Comparison of ENCODE assay signal across 24 cellular contexts in genomic region chr1:14439015-14439414, GRCh38.
DNase-seq lines count a peak whose midpoint lies in the region; FAIRE-seq and TF ChIP-seq lines count a peak whose summit lies in the region.
"Had no signal": no experiment of that assay in that cellular context is flagged by ENCODE, and none has a peak within 500 bp of the region (broad histone marks: within the 10 kb centered on the region; RNA-seq: fewer than 3 reads in every experiment).

No MANE protein-coding gene starts in this region.

- no peaks in the 10 kb centered on the region for H4K20me1 ChIP-seq in astrocyte (ENCODE audit: insufficient read depth, low read length)
- H4K20me1 ChIP-seq in smooth muscle cell (ENCODE audit: low read depth) = no peaks in the 10 kb centered on the region

- H3K4ac ChIP-seq in mesenchymal stem cell (ENCODE audit: low read depth in 1 of 2, low read length in 2 of 2) = no peak overlapping the region

- H2BK120ac ChIP-seq in mesenchymal stem cell (ENCODE audit: low read depth, low read length) = no peak overlapping the region

- TF ChIP-seq CTCF in astrocyte (IDR thresholded peaks at IDR 0.05; ENCODE audit: insufficient read depth, low read depth, low read length) (no peak), smooth muscle cell (IDR thresholded peaks at IDR 0.05; ENCODE audit: borderline replicate concordance, insufficient read depth, poor library complexity, severe bottlenecking) (no peak)

- H3K18ac ChIP-seq in mesenchymal stem cell (ENCODE audit: low read depth in 1 of 2, low read length in 2 of 2) = no peak overlapping the region

- DNase-seq in AG08395 (ENCODE audit: low spot score) (peak; percentile 56), GM04504 (ENCODE audit: low read depth) (peak; percentile 19), astrocyte (ENCODE audit: low read depth) (peak; percentile 20), mesenchymal stem cell (no peak), NCI-H82 treated with DMSO at 0.1 percent for 48 hours (lab: John Stamatoyannopoulos, UW; ENCODE audit: unreplicated experiment) (no peak), smooth muscle cell (lab: John Stamatoyannopoulos, UW; ENCODE audit: unreplicated experiment) (no peak), UCSD-AML1 (lab: John Stamatoyannopoulos, UW; ENCODE audit: unreplicated experiment) (no peak), dermis blood vessel endothelial cell (no peak)
- DNase-seq: BE2C; C1 segment of cervical spinal cord; CD4-positive, CD25-positive, alpha-beta regulatory T cell; CD8-positive, alpha-beta memory T cell; COR-L47; DMS 273 treated with DMSO at 0.1 percent for 48 hours; DMS53; DND-41; EL; H9 had no signal

- no peaks in the 10 kb centered on the region for H3K9me3 ChIP-seq in astrocyte (ENCODE audit: insufficient read depth, low read depth, low read length)
- no peaks in the 10 kb centered on the region for H3K9me3 ChIP-seq in mesenchymal stem cell (ENCODE audit: control insufficient read depth, low read length)
- H3K9me3 ChIP-seq in smooth muscle cell (replicated peaks; ENCODE audit: low read depth) = no peaks in the 10 kb centered on the region
- H3K9me3 ChIP-seq: A549, BE2C had no signal

- H3K36me3 ChIP-seq in astrocyte (ENCODE audit: insufficient read depth, low read length) (no peaks in the 10 kb centered on the region), mesenchymal stem cell (ENCODE audit: control insufficient read depth in 1 of 2, insufficient read depth in 2 of 2, low read depth in 1 of 2, low read length in 2 of 2) (no peaks in the 10 kb centered on the region), smooth muscle cell (ENCODE audit: low read depth) (no peaks in the 10 kb centered on the region)
- H3K36me3 ChIP-seq: BE2C had no signal

- peaks cover 15% of the 10 kb centered on the region for H3K27me3 Mint-ChIP-seq in astrocyte (ENCODE audit: low read depth, unreplicated experiment)
- H3K27me3 Mint-ChIP-seq: CD4-positive, CD25-positive, alpha-beta regulatory T cell; CD8-positive, alpha-beta memory T cell had no signal

- no peaks in the 10 kb centered on the region for H3K79me1 ChIP-seq in mesenchymal stem cell (replicated peaks; ENCODE audit: low read length, poor library complexity, severe bottlenecking)

- H3K4me1 ChIP-seq in astrocyte (ENCODE audit: insufficient read depth, low read length) = peaks cover 32% of the 10 kb centered on the region
- no peaks in the 10 kb centered on the region for H3K4me1 ChIP-seq in mesenchymal stem cell (ENCODE audit: control insufficient read depth, insufficient read depth, low read depth, low read length)
- no peaks in the 10 kb centered on the region for H3K4me1 ChIP-seq in smooth muscle cell (ENCODE audit: low read depth)
- H3K4me1 ChIP-seq: A549 had no signal

- H3K4me1 Mint-ChIP-seq in astrocyte (ENCODE audit: low read depth, unreplicated experiment) = no peaks in the 10 kb centered on the region
- H3K4me1 Mint-ChIP-seq: CD4-positive, CD25-positive, alpha-beta regulatory T cell; CD8-positive, alpha-beta memory T cell had no signal

- no peak overlapping the region for H3K27ac Mint-ChIP-seq in astrocyte (ENCODE audit: unreplicated experiment)
- H3K27ac Mint-ChIP-seq: CD4-positive, CD25-positive, alpha-beta regulatory T cell; CD8-positive, alpha-beta memory T cell; H9 had no signal

- no peak for FAIRE-seq in astrocyte (lab: Jason Lieb, UNC)
- FAIRE-seq: A549, GM12892, GM18507, H1, HepG2 had no signal

- H3K79me2 ChIP-seq in astrocyte (ENCODE audit: insufficient read depth, low read length) (no peaks in the 10 kb centered on the region), smooth muscle cell (ENCODE audit: low read depth) (no peaks in the 10 kb centered on the region)

- no peak overlapping the region for H3K23ac ChIP-seq in mesenchymal stem cell (ENCODE audit: low read length in 2 of 2)

- H2AK5ac ChIP-seq in mesenchymal stem cell (ENCODE audit: low read length, severe bottlenecking) = no peak overlapping the region

- H3K4me3 ChIP-seq in astrocyte (ENCODE audit: insufficient read depth, low read depth, low read length) (no peak overlapping the region), mesenchymal stem cell (ENCODE audit: insufficient read depth in 1 of 2, low read depth in 1 of 2, low read length in 2 of 2) (no peak overlapping the region), smooth muscle cell (no peak overlapping the region)
- H3K4me3 ChIP-seq: A549 had no signal

- H3K9ac ChIP-seq in astrocyte (ENCODE audit: low read length) (no peak overlapping the region), mesenchymal stem cell (ENCODE audit: low read length) (peak overlapping the region; percentile 37), smooth muscle cell (ENCODE audit: low read depth) (no peak overlapping the region)

- H3K27ac ChIP-seq in astrocyte (ENCODE audit: low read depth, low read length) = no peak overlapping the region
- no peak overlapping the region for H3K27ac ChIP-seq in mesenchymal stem cell (ENCODE audit: low read length, poor library complexity, severe bottlenecking)
- H3K27ac ChIP-seq in smooth muscle cell (ENCODE audit: low read depth) = no peak overlapping the region
- H3K27ac ChIP-seq: 22Rv1, A549 had no signal

- H3K4me2 ChIP-seq in astrocyte (ENCODE audit: low read length) (no peak overlapping the region), mesenchymal stem cell (ENCODE audit: low read length, poor library complexity, severe bottlenecking) (no peak overlapping the region), smooth muscle cell (no peak overlapping the region)
- H3K4me2 ChIP-seq: A549 had no signal

- no peak overlapping the region for H2BK5ac ChIP-seq in mesenchymal stem cell (ENCODE audit: low read depth, low read length, poor library complexity, severe bottlenecking)

- no peaks in the 10 kb centered on the region for H3K36me3 Mint-ChIP-seq in astrocyte (ENCODE audit: low read depth, unreplicated experiment)
- H3K36me3 Mint-ChIP-seq: CD4-positive, CD25-positive, alpha-beta regulatory T cell; CD8-positive, alpha-beta memory T cell had no signal

- H3K9me3 Mint-ChIP-seq in astrocyte (ENCODE audit: unreplicated experiment) = no peaks in the 10 kb centered on the region
- H3K9me3 Mint-ChIP-seq: H9 had no signal

- H2AFZ ChIP-seq in astrocyte (ENCODE audit: low read depth, low read length) = no peak overlapping the region
- H2AFZ ChIP-seq in mesenchymal stem cell (ENCODE audit: low read depth, low read length) = no peak overlapping the region
- H2AFZ ChIP-seq in smooth muscle cell (ENCODE audit: low read depth) = no peak overlapping the region

- H2BK12ac ChIP-seq in mesenchymal stem cell (ENCODE audit: low read length in 2 of 2) = no peak overlapping the region

- H3K14ac ChIP-seq in mesenchymal stem cell (ENCODE audit: low read length in 2 of 2) = no peak overlapping the region

- no peak overlapping the region for H4K91ac ChIP-seq in mesenchymal stem cell (ENCODE audit: low read length)

- H2BK15ac ChIP-seq in mesenchymal stem cell (ENCODE audit: low read depth, poor library complexity, severe bottlenecking) = no peak overlapping the region

- 43% methylated on average over 1 of the region's 1 CpG for WGBS in mesenchymal stem cell
- WGBS in smooth muscle cell (ENCODE audit: low lambda C conversion rate) = 84% methylated on average over 1 of the region's 1 CpG

- H4K8ac ChIP-seq in mesenchymal stem cell (ENCODE audit: low read length) = no peak overlapping the region

- H3F3A ChIP-seq in smooth muscle cell (ENCODE audit: low read depth) = no peaks in the 10 kb centered on the region

- no peak overlapping the region for H3K4me3 Mint-ChIP-seq in astrocyte (ENCODE audit: unreplicated experiment)
- H3K4me3 Mint-ChIP-seq: CD4-positive, CD25-positive, alpha-beta regulatory T cell; CD8-positive, alpha-beta memory T cell; H9 had no signal

- H3K27me3 ChIP-seq in astrocyte (ENCODE audit: insufficient read depth, low read length) (no peaks in the 10 kb centered on the region), mesenchymal stem cell (ENCODE audit: control insufficient read depth in 1 of 2, insufficient read depth in 1 of 2, low read length in 2 of 2) (no peaks in the 10 kb centered on the region), smooth muscle cell (ENCODE audit: low read depth) (peaks cover 5% of the 10 kb centered on the region)
- H3K27me3 ChIP-seq: BE2C had no signal

Comparison
In these comparisons a context has a peak if more than half of its experiments do, and no peak if none do; other contexts are left out.
1. DNase-seq: peak in AG08395 (single experiment), GM04504 (single experiment) and astrocyte (single experiment); none in mesenchymal stem cell (single experiment), NCI-H82 treated with DMSO at 0.1 percent for 48 hours (single experiment), smooth muscle cell (single experiment), UCSD-AML1 (single experiment) and dermis blood vessel endothelial cell (single experiment).